Comparison of ENCODE assay signal across 25 cellular contexts in genomic region chr12:111171334-111171733, GRCh38.
"Had no signal": no experiment of that assay in that cellular context is flagged by ENCODE, and none has a peak within 500 bp of the region (broad histone marks: within the 10 kb centered on the region; RNA-seq: fewer than 3 reads in every experiment).

No MANE protein-coding gene starts in this region.

- H3K27me3 ChIP-seq: body of pancreas, Peyer's patch had no signal

- H3K4me1 ChIP-seq: adrenal gland, body of pancreas, breast epithelium, Peyer's patch, SJSA1 had no signal

- H3K4me3 ChIP-seq: adrenal gland, body of pancreas, breast epithelium, Peyer's patch, SJSA1 had no signal

- H3K27ac ChIP-seq: adrenal gland, body of pancreas, breast epithelium, Peyer's patch, SJSA1 had no signal

- H3K9ac ChIP-seq: SK-N-SH had no signal

- FAIRE-seq: astrocyte, TTC549 had no signal

- H3K36me3 ChIP-seq: adrenal gland, breast epithelium, Peyer's patch, SJSA1 had no signal

- H3K4me2 ChIP-seq: SK-N-SH had no signal

- H3K9me3 ChIP-seq: adrenal gland, body of pancreas, breast epithelium, Peyer's patch, SJSA1, SK-N-SH had no signal

- DNase-seq: activated CD4-positive, alpha-beta T cell treated with anti-CD3 and anti-CD28 coated beads, Interleukin-2, amount 10 ng/mL, durations not matched to agents 7 days and 5 days; activated CD4-positive, alpha-beta T cell treated with anti-CD3 and anti-CD28 coated beads, Interleukin-2, amount 50 U/mL, for 48 hours; activated CD8-positive, alpha-beta T cell treated with anti-CD3 and anti-CD28 coated beads, Interleukin-2, amount 10 ng/mL, durations not matched to agents 7 days and 5 days; activated gamma-delta T cell treated with Interleukin-2 at 50 U/mL for 16 hours; activated naive CD4-positive, alpha-beta T cell treated with anti-CD3 and anti-CD28 coated beads for 36 hours; activated T-cell treated with anti-CD3 and anti-CD28 coated beads, Interleukin-2, amount 50 U/mL, for 24 hours; Karpas-422; NCI-H1105; NCI-H1417 treated with DMSO at 0.1 percent for 48 hours; NCI-H187 treated with DMSO at 0.1 percent for 48 hours; NCI-H2081; NCI-H2171 treated with DMSO at 0.1 percent for 48 hours; NCI-H2227 treated with DMSO at 0.1 percent for 48 hours; NCI-H446 treated with DMSO at 0.1 percent for 48 hours; NCI-H524; PC-3; Peyer's patch; SHP77 treated with DMSO at 0.1 percent for 48 hours; SK-N-SH had no signal
